ENCODE assay signal across 10 cellular contexts in genomic region chr7:106260136-106260561, GRCh38. TPM values are rescaled to one million over a fixed set of nuclear protein-coding genes. Genes with fewer than 3 reads are reported as not detected.
DNase-seq lines count a peak whose midpoint lies in the region; ATAC-seq and TF ChIP-seq lines count a peak whose summit lies in the region.
"Had no signal": no experiment of that assay in that cellular context is flagged by ENCODE, and none has a peak within 500 bp of the region (broad histone marks: within the 10 kb centered on the region; RNA-seq: fewer than 3 reads in every experiment).

No MANE protein-coding gene starts in this region.

- dilution Hi-C loops in mammary epithelial cell (cut with HindIII; ENCODE audit: low sequenced_read_pairs) = no loop called here

- H3K4me3 ChIP-seq in DND-41 (ENCODE audit: low read depth in 1 of 2, low read length in 2 of 2) (no peak overlapping the region), mammary epithelial cell (replicated peaks in 1 of 3; ENCODE audit: insufficient read depth in 1 of 3, low read depth in 2 of 3, low read length in 3 of 3) (no peak overlapping the region)
- H3K4me3 ChIP-seq: thoracic aorta had no signal

- TF ChIP-seq CTCF in DND-41 (IDR thresholded peaks at IDR 0.05; ENCODE audit: borderline replicate concordance, extremely low read depth, low read length, poor library complexity, severe bottlenecking) (no peak), mammary epithelial cell (conservative IDR thresholded peaks at IDR 0.05 in 1 of 2, IDR thresholded peaks at IDR 0.05 in 1 of 2; ENCODE audit: extremely low read depth in 1 of 2, insufficient read depth in 1 of 2, low read depth in 1 of 2, low read length in 2 of 2) (no peak)

- DNase-seq in DND-41 (peak; percentile 28), GM19240 (ENCODE audit: insufficient read length, low spot score) (no peak), RPMI8226 (no peak), mammary epithelial cell (no peak), NCI-H1105 treated with DMSO at 0.1 percent for 48 hours (lab: John Stamatoyannopoulos, UW) (no peak)
- no peak for DNase-seq in effector memory CD8-positive, alpha-beta T cell
- DNase-seq: nephron progenitor cell had no signal

- no peak overlapping the region for H3K27ac ChIP-seq in DND-41 (ENCODE audit: low read length)
- no peak overlapping the region for H3K27ac ChIP-seq in mammary epithelial cell (ENCODE audit: insufficient read depth, low read depth, low read length)
- H3K27ac ChIP-seq: thoracic aorta had no signal

- no peaks in the 10 kb centered on the region for H3K27me3 Mint-ChIP-seq in effector memory CD8-positive, alpha-beta T cell

- peaks cover 20% of the 10 kb centered on the region for H3K36me3 ChIP-seq in DND-41 (ENCODE audit: insufficient read depth, low read length)
- peaks cover 40% of the 10 kb centered on the region for H3K36me3 ChIP-seq in mammary epithelial cell (ENCODE audit: insufficient read depth, low read length)

- no peak overlapping the region for H3K4me3 Mint-ChIP-seq in effector memory CD8-positive, alpha-beta T cell
- H3K4me3 Mint-ChIP-seq: nephron progenitor cell had no signal

- no TSS peak for BruUV-seq in mammary epithelial cell (replicated peaks; lab: Mats Ljungman, UMichigan)

- no peaks in the 10 kb centered on the region for H3K79me2 ChIP-seq in DND-41 (ENCODE audit: insufficient read depth, low read length)
- H3K79me2 ChIP-seq in mammary epithelial cell (ENCODE audit: insufficient read depth, low read length) = peaks cover 14% of the 10 kb centered on the region

- H3K27ac Mint-ChIP-seq in effector memory CD8-positive, alpha-beta T cell = peak overlapping the region in 1 of 2 donors; percentile 59

- CTCF ChIA-PET in mammary epithelial cell (lab: Charles Lee; ENCODE audit: low non-redundant PET) = no interaction called here

- intact Hi-C loops in mammary epithelial cell (cut with micrococcal nuclease) = no loop called here

- no peaks in the 10 kb centered on the region for H3K9me3 Mint-ChIP-seq in effector memory CD8-positive, alpha-beta T cell
- H3K9me3 Mint-ChIP-seq: nephron progenitor cell had no signal

- H3K4me2 ChIP-seq in DND-41 (ENCODE audit: insufficient read depth, low read length) (no peak overlapping the region), mammary epithelial cell (ENCODE audit: insufficient read depth, low read depth, low read length) (no peak overlapping the region)

- ATAC-seq in DND-41 (ENCODE audit: insufficient read depth, low read depth) (peak; percentile 98), GM19455 (IDR thresholded peaks at IDR 0.05; ENCODE audit: unreplicated experiment) (peak; percentile 53), HG03442 (IDR thresholded peaks at IDR 0.05; ENCODE audit: unreplicated experiment) (peak; percentile 57)
- peak; percentile 42 for ATAC-seq in effector memory CD8-positive, alpha-beta T cell (replicated peaks)

- 84% methylated on average over 2 of the region's 2 CpGs for WGBS in mammary epithelial cell (ENCODE audit: low coverage, missing lambda C conversion rate)

- H3K27me3 ChIP-seq in DND-41 (ENCODE audit: insufficient read depth, low read length, poor library complexity) (no peaks in the 10 kb centered on the region), mammary epithelial cell (ENCODE audit: insufficient read depth, low read length) (no peaks in the 10 kb centered on the region)

- no peak overlapping the region for H2AFZ ChIP-seq in DND-41 (ENCODE audit: low read depth, low read length)
- H2AFZ ChIP-seq in mammary epithelial cell (ENCODE audit: low read depth, low read length) = no peak overlapping the region

- in situ Hi-C loops in mammary epithelial cell (cut with MboI; ENCODE audit: low sequenced_read_pairs in 2 of 2) = loop anchor here in 1 of 2 donors (10.0 kb wide), 1 partner anchor 205 kb away; no protein-coding TSS in a partner anchor

- peaks cover 7 to 10% of the 10 kb centered on the region in 2 donors for H3K4me1 Mint-ChIP-seq in effector memory CD8-positive, alpha-beta T cell (ENCODE audit: low read depth in 2 of 2)
- H3K4me1 Mint-ChIP-seq: nephron progenitor cell had no signal

- H3K36me3 Mint-ChIP-seq in effector memory CD8-positive, alpha-beta T cell (ENCODE audit: insufficient read depth) = peaks cover 79% of the 10 kb centered on the region

- no peaks in the 10 kb centered on the region for H3K9me3 ChIP-seq in DND-41 (ENCODE audit: insufficient read depth, low read length, severe bottlenecking)
- H3K9me3 ChIP-seq in mammary epithelial cell (replicated peaks; ENCODE audit: insufficient read depth, low read length) = no peaks in the 10 kb centered on the region
- H3K9me3 ChIP-seq: thoracic aorta had no signal

- H3K9ac ChIP-seq in DND-41 (ENCODE audit: low read depth, low read length) (no peak overlapping the region), mammary epithelial cell (ENCODE audit: insufficient read depth, low read length) (no peak overlapping the region)

- H4K20me1 ChIP-seq in DND-41 (ENCODE audit: insufficient read depth, low read length) (no peaks in the 10 kb centered on the region), mammary epithelial cell (ENCODE audit: insufficient read depth, low read length) (no peaks in the 10 kb centered on the region)

- H3K4me1 ChIP-seq in DND-41 (ENCODE audit: insufficient read depth, low read length) = peaks cover 18% of the 10 kb centered on the region
- H3K4me1 ChIP-seq in mammary epithelial cell (ENCODE audit: insufficient read depth, low read length) = no peaks in the 10 kb centered on the region

RNA-seq across cellular contexts. Expression of gene NAMPT, which starts 24.6 kb away (rescaled TPM):
- 100 to 1,000 TPM in 1 of 2 donors, 10 to 100 TPM in 1; 93.7 to 132 TPM for total RNA-seq in mammary epithelial cell
- 55.5 TPM for polyA plus RNA-seq in mammary epithelial cell
- polyA minus RNA-seq in mammary epithelial cell = 35.1 TPM

Comparison
In these comparisons a context has a peak if more than half of its experiments do, and no peak if none do; other contexts are left out.
1. ATAC-seq: peak in every context shown above with its lines; median percentile 98 in DND-41; 57 in HG03442; 53 in GM19455; 42 in effector memory CD8-positive, alpha-beta T cell.